Comparison of ENCODE assay signal across 25 cellular contexts in genomic region chr3:50532062-50532705, GRCh38. TPM values are rescaled to one million over a fixed set of nuclear protein-coding genes. Genes with fewer than 3 reads are reported as not detected.
DNase-seq lines count a peak whose midpoint lies in the region; ATAC-seq and TF ChIP-seq lines count a peak whose summit lies in the region.
"Had no signal": no experiment of that assay in that cellular context is flagged by ENCODE, and none has a peak within 500 bp of the region (broad histone marks: within the 10 kb centered on the region; RNA-seq: fewer than 3 reads in every experiment).

No MANE protein-coding gene starts in this region.

- no peak overlapping the region for H3K27ac ChIP-seq in aorta (ENCODE audit: low read depth in 1 of 2, low read length in 2 of 2)
- H3K27ac ChIP-seq: dorsolateral prefrontal cortex, parathyroid adenoma, sigmoid colon had no signal

- POLR2A ChIA-PET in BJ (lab: Charles Lee), result no interaction called here

- no peak overlapping the region for H3K4me3 Mint-ChIP-seq in T-helper 17 cell
- H3K4me3 Mint-ChIP-seq: activated CD4-positive, alpha-beta T cell treated with anti-CD3 and anti-CD28 coated beads, Interleukin-2, amount 10 ng/mL, durations not matched to agents 7 days and 5 days; activated T-helper 1 cell treated with anti-CD3 and anti-CD28 coated beads, Interleukin-12 subunit alpha, Interleukin-12 subunit beta, Interleukin-2, Interleukin-4 antibody, amounts not matched to agents 30 ng/mL and 10 ng/mL and 1 ng/mL, durations not matched to agents 14 hours and 24 hours and 36 hours; naive thymus-derived CD8-positive, alpha-beta T cell had no signal

- peak overlapping the region; percentile 47 for H3K27ac Mint-ChIP-seq in T-helper 17 cell
- H3K27ac Mint-ChIP-seq: activated CD4-positive, alpha-beta T cell treated with anti-CD3 and anti-CD28 coated beads, Interleukin-2, amount 10 ng/mL, durations not matched to agents 7 days and 5 days; activated T-helper 1 cell treated with anti-CD3 and anti-CD28 coated beads, Interleukin-12 subunit alpha, Interleukin-12 subunit beta, Interleukin-2, Interleukin-4 antibody, amounts not matched to agents 30 ng/mL and 10 ng/mL and 1 ng/mL, durations not matched to agents 14 hours and 24 hours and 36 hours; naive thymus-derived CD8-positive, alpha-beta T cell had no signal

- 77 to 78% methylated on average over 9 of the region's 9 CpGs for WGBS in aorta, 2 donors

- H3K27me3 ChIP-seq in BJ (ENCODE audit: control insufficient read depth, insufficient read depth, low read length) (peaks cover 19% of the 10 kb centered on the region), aorta (ENCODE audit: control insufficient read depth in 1 of 2, insufficient read depth in 2 of 2, low read length in 1 of 2) (no peaks in the 10 kb centered on the region)

- H3K9me3 ChIP-seq in T-helper 17 cell (ENCODE audit: control insufficient read depth, low read length, poor library complexity, severe bottlenecking) (no peaks in the 10 kb centered on the region), aorta (ENCODE audit: control insufficient read depth, low read length) (no peaks in the 10 kb centered on the region)
- H3K9me3 ChIP-seq: sigmoid colon had no signal

- no peak overlapping the region for H3K4me3 ChIP-seq in BJ (ENCODE audit: low read depth, low read length)
- H3K4me3 ChIP-seq in fibroblast of the aortic adventitia (ENCODE audit: low read depth, low read length), result no peak overlapping the region
- H3K4me3 ChIP-seq in aorta (ENCODE audit: low read length in 2 of 2), result no peak overlapping the region
- H3K4me3 ChIP-seq: dorsolateral prefrontal cortex, GM12878, sigmoid colon had no signal

- no peaks in the 10 kb centered on the region for H3K4me1 ChIP-seq in aorta (ENCODE audit: control insufficient read depth in 1 of 2, insufficient read depth in 2 of 2, low read length in 2 of 2)
- H3K4me1 ChIP-seq: parathyroid adenoma had no signal

- TF ChIP-seq CTCF in BJ (IDR thresholded peaks at IDR 0.05; ENCODE audit: insufficient read depth, low read depth, low read length), result peak; percentile 54
- peak; percentile 10 for TF ChIP-seq CTCF in fibroblast of the aortic adventitia (IDR thresholded peaks at IDR 0.05; ENCODE audit: insufficient read depth, low read length)

- peaks cover 63% of the 10 kb centered on the region for H3K27me3 Mint-ChIP-seq in T-helper 17 cell

- H3K36me3 Mint-ChIP-seq in T-helper 17 cell (ENCODE audit: low read depth), result peaks cover 6% of the 10 kb centered on the region
- H3K36me3 Mint-ChIP-seq: naive thymus-derived CD8-positive, alpha-beta T cell had no signal

- CTCF ChIA-PET in BJ (lab: Yijun Ruan, JAX), result interaction anchor here (0.6 to 2.3 kb wide), 8 partner anchors 10 to 183 kb away, joined by 3 to 20 read pairs (median 4); partner anchors contain the start of gene NPRL2

- no peak for ATAC-seq in T-helper 17 cell
- ATAC-seq in sciatic nerve, result peak; percentile 44
- no peak for ATAC-seq in aorta (ENCODE audit: low FRiP score)
- ATAC-seq: GM12878; naive thymus-derived CD8-positive, alpha-beta T cell had no signal

- H3K36me3 ChIP-seq in BJ (ENCODE audit: control insufficient read depth, insufficient read depth, low read length), result no peaks in the 10 kb centered on the region
- no peaks in the 10 kb centered on the region for H3K36me3 ChIP-seq in aorta (ENCODE audit: control insufficient read depth in 1 of 2, insufficient read depth in 2 of 2, low read length in 1 of 2)
- H3K36me3 ChIP-seq: sigmoid colon had no signal

- intact Hi-C loops in sciatic nerve (cut with DNase I) (no loop called here), aorta (cut with DNase I) (no loop called here)

- H3K4me1 Mint-ChIP-seq in T-helper 17 cell, result peaks cover 8% of the 10 kb centered on the region
- H3K4me1 Mint-ChIP-seq: activated CD4-positive, alpha-beta T cell treated with anti-CD3 and anti-CD28 coated beads, Interleukin-2, amount 10 ng/mL, durations not matched to agents 7 days and 5 days had no signal

- DNase-seq in BJ (ENCODE audit: low read depth) (peak; percentile 25), T-helper 17 cell (no peak), fibroblast of the aortic adventitia (ENCODE audit: low read depth) (no peak), sciatic nerve (ENCODE audit: low spot score) (no peak), GM19238 (ENCODE audit: insufficient read length, low spot score) (no peak), aorta (no peak), SIG-M5 treated with dmso at 0.1 percent for 504 hours (lab: John Stamatoyannopoulos, UW; ENCODE audit: unreplicated experiment) (no peak), NCI-H1417 (lab: John Stamatoyannopoulos, UW) (no peak)
- DNase-seq: activated CD4-positive, alpha-beta T cell treated with anti-CD3 and anti-CD28 coated beads, Interleukin-2, amount 10 ng/mL, durations not matched to agents 7 days and 5 days; activated naive CD4-positive, alpha-beta T cell treated with anti-CD3 and anti-CD28 coated beads, Interleukin-2, amount 50 U/mL, for 16 hours; anterior cingulate cortex; central memory CD4-positive, alpha-beta T cell; dorsolateral prefrontal cortex; erythroblast; naive thymus-derived CD8-positive, alpha-beta T cell; NCI-H1105 treated with DMSO at 0.1 percent for 48 hours; NCI-H2081; NCI-H82; PC-3; SHP77 treated with DMSO at 0.1 percent for 48 hours; sigmoid colon; T-helper 2 cell had no signal

RNA-seq across cellular contexts. Expression of gene CACNA2D2, which starts 28.8 kb away (rescaled TPM):
- polyA plus RNA-seq in BJ (2011; rRNA removed), result 0.04 and 0.11 TPM in 2 replicates
- 0.19 TPM in 1 of 2 replicates, not detected in the other for polyA minus RNA-seq in BJ (2011; rRNA and poly(A)+ RNA removed)
- 1 to 10 TPM; 2.2 to 3.5 TPM for total RNA-seq in T-helper 17 cell
- not detected in 2 replicates for total RNA-seq in fibroblast of the aortic adventitia (ENCODE audit: low replicate concordance)
- total RNA-seq in sciatic nerve, result 1.8 TPM
- total RNA-seq in aorta, result 1 to 10 TPM; 2.7 to 3.2 TPM
- 1 to 10 TPM in 1 of 2 donors, under 1 TPM in 1; 0.75 to 1.7 TPM for polyA plus RNA-seq in aorta

RNA-seq across cellular contexts. Expression of gene C3orf18, which starts 35.4 kb away (rescaled TPM):
- polyA plus RNA-seq in BJ (2011; rRNA removed) (16.8 and 30.4 TPM in 2 replicates), aorta (10 to 100 TPM; 16.4 to 18.0 TPM)
- polyA minus RNA-seq in BJ (2011; rRNA and poly(A)+ RNA removed), result 8.3 and 15.7 TPM in 2 replicates
- total RNA-seq in T-helper 17 cell (10 to 100 TPM; 15.0 to 17.1 TPM), fibroblast of the aortic adventitia (ENCODE audit: low replicate concordance) (13.3 and 16.4 TPM in 2 replicates), sciatic nerve (16.1 TPM), aorta (10 to 100 TPM in 1 of 2 donors, 1 to 10 TPM in 1; 8.8 to 15.9 TPM)

RNA-seq across cellular contexts. Expression of gene HEMK1, which starts 37.1 kb away (rescaled TPM):
- 14.4 and 21.3 TPM in 2 replicates for polyA plus RNA-seq in BJ (2011; rRNA removed)
- polyA minus RNA-seq in BJ (2011; rRNA and poly(A)+ RNA removed), result 8.2 and 12.3 TPM in 2 replicates
- 10 to 100 TPM; 22.7 to 25.1 TPM for total RNA-seq in T-helper 17 cell
- total RNA-seq in fibroblast of the aortic adventitia (ENCODE audit: low replicate concordance), result 5.0 and 14.4 TPM in 2 replicates
- 21.3 TPM for total RNA-seq in sciatic nerve
- 10 to 100 TPM; 12.0 to 21.3 TPM for total RNA-seq in aorta
- polyA plus RNA-seq in aorta, result 10 to 100 TPM; 11.0 to 18.3 TPM
